29 cellular contexts compared by ENCODE assay signal in the genomic region with DNA sequence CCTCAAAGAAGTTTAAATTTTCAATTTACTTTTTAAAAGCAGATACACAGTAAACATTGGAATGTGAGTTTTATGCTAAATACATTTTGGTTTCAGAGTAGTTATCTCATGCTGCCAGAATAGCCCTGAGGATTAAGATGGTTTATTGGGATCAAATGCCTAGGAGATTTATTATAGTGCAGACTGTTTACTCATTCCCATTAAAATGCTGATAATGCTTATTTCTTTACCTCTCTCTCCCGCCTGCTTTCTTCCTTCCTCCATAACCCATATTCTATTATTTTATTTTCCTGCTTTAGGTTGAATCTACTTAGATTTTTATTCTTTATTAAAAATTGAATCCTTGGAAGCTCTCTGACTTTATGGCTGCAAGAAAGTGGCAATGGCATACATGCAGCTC.
"Had no signal": no experiment of that assay in that cellular context is flagged by ENCODE, and none has a peak within 500 bp of the region (broad histone marks: within the 10 kb centered on the region; RNA-seq: fewer than 3 reads in every experiment).

No MANE protein-coding gene starts in this region.

- H3K9me3 ChIP-seq: ascending aorta, SJCRH30 had no signal

- H3K9me3 Mint-ChIP-seq: activated CD4-positive, alpha-beta T cell treated with anti-CD3 and anti-CD28 coated beads, Interleukin-2, amount 10 ng/mL, durations not matched to agents 24 days and 14 days had no signal

- DNase-seq: activated CD4-positive, alpha-beta T cell treated with anti-CD3 and anti-CD28 coated beads, Interleukin-2, amount 10 ng/mL, durations not matched to agents 24 days and 14 days; activated CD4-positive, alpha-beta T cell treated with anti-CD3 and anti-CD28 coated beads, Interleukin-2, amount 50 U/mL, for 48 hours; activated CD8-positive, alpha-beta T cell treated with anti-CD3 and anti-CD28 coated beads, Interleukin-2, amount 10 ng/mL, durations not matched to agents 7 days and 5 days; activated naive CD4-positive, alpha-beta T cell; activated naive CD4-positive, alpha-beta T cell treated with anti-CD3 and anti-CD28 coated beads, Interleukin-2, amount 50 U/mL, for 16 hours; activated naive CD8-positive, alpha-beta T cell treated with anti-CD3 and anti-CD28 coated beads for 36 hours; activated T-cell treated with anti-CD3 and anti-CD28 coated beads, Interleukin-2, amount 50 U/mL, for 4 hours; amygdala; Kasumi-1; KG1; MM.1S; MV-4-11; NCI-H1092; NCI-H1436 treated with DMSO at 0.1 percent for 48 hours; NCI-H1694 treated with DMSO at 0.1 percent for 48 hours; NCI-H2029; NCI-H2107; NCI-H2171; NCI-H510A; NCI-H774; SHP77; SJCRH30; T1000 had no signal

- H3K4me1 ChIP-seq: ascending aorta, SJCRH30 had no signal

- H3K27ac Mint-ChIP-seq: activated CD4-positive, alpha-beta T cell treated with anti-CD3 and anti-CD28 coated beads, Interleukin-2, amount 10 ng/mL, durations not matched to agents 24 days and 14 days; activated CD8-positive, alpha-beta T cell treated with anti-CD3 and anti-CD28 coated beads, Interleukin-2, amount 10 ng/mL, durations not matched to agents 7 days and 5 days; activated naive CD8-positive, alpha-beta T cell treated with anti-CD3 and anti-CD28 coated beads for 36 hours; activated T-helper 1 cell treated with anti-CD3 and anti-CD28 coated beads, Interleukin-12 subunit alpha, Interleukin-12 subunit beta, Interleukin-2, Interleukin-4 antibody, amounts not matched to agents 30 ng/mL and 10 ng/mL and 1 ng/mL, durations not matched to agents 14 hours and 24 hours and 36 hours had no signal

- H3K27me3 ChIP-seq: ascending aorta, SJCRH30 had no signal

- ATAC-seq: activated CD8-positive, alpha-beta T cell treated with anti-CD3 and anti-CD28 coated beads, Interleukin-2, amount 10 ng/mL, durations not matched to agents 7 days and 5 days; activated T-cell treated with anti-CD3 and anti-CD28 coated beads, Interleukin-2, amount 50 U/mL, for 4 hours; Panc1 had no signal

- H3K36me3 Mint-ChIP-seq: activated naive CD8-positive, alpha-beta T cell treated with anti-CD3 and anti-CD28 coated beads for 36 hours had no signal

- H3K4me1 Mint-ChIP-seq: activated CD4-positive, alpha-beta T cell treated with anti-CD3 and anti-CD28 coated beads, Interleukin-2, amount 10 ng/mL, durations not matched to agents 24 days and 14 days; activated naive CD8-positive, alpha-beta T cell treated with anti-CD3 and anti-CD28 coated beads for 36 hours; central memory CD8-positive, alpha-beta T cell had no signal

- H3K27ac ChIP-seq: ascending aorta, cardiac muscle cell, SJCRH30, SK-N-MC had no signal

- H3K4me3 Mint-ChIP-seq: activated CD4-positive, alpha-beta T cell treated with anti-CD3 and anti-CD28 coated beads, Interleukin-2, amount 10 ng/mL, durations not matched to agents 24 days and 14 days; activated CD8-positive, alpha-beta T cell treated with anti-CD3 and anti-CD28 coated beads, Interleukin-2, amount 10 ng/mL, durations not matched to agents 7 days and 5 days; activated naive CD8-positive, alpha-beta T cell treated with anti-CD3 and anti-CD28 coated beads for 36 hours; activated T-cell treated with anti-CD3 and anti-CD28 coated beads, Interleukin-2, amount 50 U/mL, for 4 hours; activated T-helper 1 cell treated with anti-CD3 and anti-CD28 coated beads, Interleukin-12 subunit alpha, Interleukin-12 subunit beta, Interleukin-2, Interleukin-4 antibody, amounts not matched to agents 30 ng/mL and 10 ng/mL and 1 ng/mL, durations not matched to agents 14 hours and 24 hours and 36 hours; central memory CD8-positive, alpha-beta T cell had no signal

- H3K4me3 ChIP-seq: ascending aorta, cardiac muscle cell, SJCRH30, SK-N-MC had no signal

- H3K27me3 Mint-ChIP-seq: activated CD4-positive, alpha-beta T cell treated with anti-CD3 and anti-CD28 coated beads, Interleukin-2, amount 10 ng/mL, durations not matched to agents 24 days and 14 days; activated naive CD8-positive, alpha-beta T cell treated with anti-CD3 and anti-CD28 coated beads for 36 hours; central memory CD8-positive, alpha-beta T cell had no signal

- H3K36me3 ChIP-seq: ascending aorta, cardiac muscle cell, SJCRH30 had no signal
